ENCODE assay signal across 8 cellular contexts in genomic region chrX:15674514-15674898, GRCh38. TPM values are rescaled to one million over a fixed set of nuclear protein-coding genes. Genes with fewer than 3 reads are reported as not detected.
DNase-seq lines count a peak whose midpoint lies in the region; ATAC-seq and TF ChIP-seq lines count a peak whose summit lies in the region.

No MANE protein-coding gene starts in this region.

- peaks cover 39% of the 10 kb centered on the region for H3K79me2 ChIP-seq in ACC112 (ENCODE audit: control insufficient read depth, insufficient read depth, low read length, unreplicated experiment)

- ATAC-seq in HG02759 (IDR thresholded peaks at IDR 0.05; ENCODE audit: unreplicated experiment): peak; percentile 80
- peak; percentile 62 for ATAC-seq in foreskin keratinocyte

- no peak for TF ChIP-seq EP300 in transverse colon (IDR thresholded peaks at IDR 0.05; ENCODE audit: low read depth)

- H3K36me3 ChIP-seq in ACC112 (ENCODE audit: insufficient read depth, low read length) (0 out of 2 replicates have a peak, but pooled peaks cover 6% of the 10 kb centered on the region), transverse colon (no peaks in the 10 kb centered on the region)

- peak overlapping the region; percentile 99 for H2AFZ ChIP-seq in ACC112 (ENCODE audit: low read length, unreplicated experiment)

- in situ Hi-C loops in transverse colon (cut with MboI; ENCODE audit: low pct_ligation_motif_present in 1 of 4, low pct_unique_long_range_greater_than_20kb in 1 of 4, low sequenced_read_pairs in 3 of 4): loop anchor here in 1 of 4 donors (25.0 kb wide), 1 partner anchor 112 kb away; no protein-coding TSS in a partner anchor

- intact Hi-C loops in transverse colon (cut with DNase I; ENCODE audit: low total_unique reads): no loop called here

- H3K4me3 ChIP-seq in ACC112 (ENCODE audit: low read depth, low read length) (peak overlapping the region; percentile 98), GM12864 (ENCODE audit: low read depth, low read length) (peak overlapping the region; percentile 82), transverse colon (peak overlapping the region; percentile 34 to 74 (median 64))

- H3K4me1 ChIP-seq in ACC112 (ENCODE audit: control insufficient read depth, insufficient read depth, low read length, unreplicated experiment) (peaks cover 23% of the 10 kb centered on the region), foreskin keratinocyte (no peaks in the 10 kb centered on the region), transverse colon (peaks cover 7 to 16% (median 11%) of the 10 kb centered on the region in 4 donors)

- 3% methylated on average over 17 of the region's 17 CpGs; no CpG with 5 or more reads in 1 of the 2 donors for WGBS in transverse colon (ENCODE audit: low coverage in 1 of 2), 2 donors

- peak overlapping the region; percentile 99 for H3K27ac ChIP-seq in ACC112 (ENCODE audit: low read depth, low read length)
- peak overlapping the region; percentile 99 for H3K27ac ChIP-seq in foreskin keratinocyte
- peak overlapping the region; percentile 96 to 98 (median 96) for H3K27ac ChIP-seq in transverse colon

- TF ChIP-seq POLR2A in transverse colon (IDR thresholded peaks at IDR 0.05): no peak

- H3K27me3 ChIP-seq in ACC112 (ENCODE audit: insufficient read depth, low read length) (no peaks in the 10 kb centered on the region), foreskin keratinocyte (no peaks in the 10 kb centered on the region), transverse colon (no peaks in the 10 kb centered on the region)

- H3K9me3 ChIP-seq in transverse colon: no peaks in the 10 kb centered on the region

- TF ChIP-seq CTCF in GM12864 (IDR thresholded peaks at IDR 0.05; ENCODE audit: low read depth, low read length, missing control alignments) (no peak), foreskin keratinocyte (conservative IDR thresholded peaks at IDR 0.05) (no peak), transverse colon (IDR thresholded peaks at IDR 0.05) (no peak)

- peak; percentile 81 for DNase-seq in GM12864 (ENCODE audit: low read depth)
- DNase-seq in NCI-H128 (lab: John Stamatoyannopoulos, UW; ENCODE audit: unreplicated experiment): peak; percentile 53
- peak; percentile 77 for DNase-seq in activated CD8-positive, alpha-beta memory T cell treated with anti-CD3 and anti-CD28 coated beads, Interleukin-2, amount 50 U/mL, for 1 hour (ENCODE audit: extremely low read depth)
- DNase-seq in foreskin keratinocyte: peak; percentile 72 to 86
- peak; percentile 66 for DNase-seq in occipital lobe (lab: John Stamatoyannopoulos, UW)
- peak; percentile 97 for DNase-seq in transverse colon

RNA-seq across cellular contexts. Expression of gene CLTRN, which starts 9.9 kb away (rescaled TPM):
- 0.32 and 0.37 TPM in 2 replicates for total RNA-seq in foreskin keratinocyte
- 0.32 and 0.50 TPM in 2 replicates for polyA plus RNA-seq in foreskin keratinocyte
- total RNA-seq in occipital lobe: 0.16 TPM
- total RNA-seq in transverse colon: under 1 TPM in 1 of 4 donors, not detected in 3; 0.48 TPM

Comparison
In these comparisons a context has a peak if more than half of its experiments do, and no peak if none do; other contexts are left out.
1. Peak in every context shown above with its lines: DNase-seq, ATAC-seq, H3K4me3 ChIP-seq and H3K27ac ChIP-seq.